In genomic region chr12:50041962-50042361, GRCh38 we compare ENCODE assay signal across 20 cellular contexts.
"Had no signal": no experiment of that assay in that cellular context is flagged by ENCODE, and none has a peak within 500 bp of the region (broad histone marks: within the 10 kb centered on the region; RNA-seq: fewer than 3 reads in every experiment).

No MANE protein-coding gene starts in this region.

- H3K36me3 ChIP-seq: sigmoid colon, suprapubic skin, thyroid gland, uterus had no signal

- H3K9me3 ChIP-seq: psoas muscle, sigmoid colon, suprapubic skin, thyroid gland, uterus had no signal

- ATAC-seq: effector memory CD8-positive, alpha-beta T cell; foreskin keratinocyte; left cardiac atrium; left ventricle myocardium superior; psoas muscle had no signal

- H3K4me3 ChIP-seq: lung, psoas muscle, sigmoid colon, skin epidermis, suprapubic skin, thyroid gland, uterus had no signal

- DNase-seq: effector memory CD8-positive, alpha-beta T cell; erythroblast; foreskin keratinocyte; kidney; left cardiac atrium; left ventricle myocardium superior; mesenchymal stem cell; naive B cell; psoas muscle; retina; sigmoid colon; stimulated activated CD4-positive, alpha-beta T cell treated with anti-CD3 and anti-CD28 coated beads, Interleukin-2, amount 100 ng/mL, for 48 hours; stimulated activated CD8-positive, alpha-beta memory T cell treated with anti-CD3 and anti-CD28 coated beads, Interleukin-4, amount 100 ng/mL, for 48 hours; stimulated activated naive CD8-positive, alpha-beta T cell treated with anti-CD3 and anti-CD28 coated beads, Interleukin-15, Interleukin-2, amounts not matched to agents 100 U/mL and 50 U/mL, for 24 hours; thyroid gland; uterus had no signal

- FAIRE-seq: endothelial cell of umbilical vein, kidney had no signal

- H3K27me3 ChIP-seq: foreskin keratinocyte, sigmoid colon, suprapubic skin, thyroid gland, uterus had no signal

- H3K4me1 ChIP-seq: foreskin keratinocyte, psoas muscle, sigmoid colon, thyroid gland, uterus had no signal

- H3K27ac ChIP-seq: foreskin keratinocyte, psoas muscle, sigmoid colon, skin epidermis, suprapubic skin, thyroid gland, uterus had no signal
